In the genomic region with DNA sequence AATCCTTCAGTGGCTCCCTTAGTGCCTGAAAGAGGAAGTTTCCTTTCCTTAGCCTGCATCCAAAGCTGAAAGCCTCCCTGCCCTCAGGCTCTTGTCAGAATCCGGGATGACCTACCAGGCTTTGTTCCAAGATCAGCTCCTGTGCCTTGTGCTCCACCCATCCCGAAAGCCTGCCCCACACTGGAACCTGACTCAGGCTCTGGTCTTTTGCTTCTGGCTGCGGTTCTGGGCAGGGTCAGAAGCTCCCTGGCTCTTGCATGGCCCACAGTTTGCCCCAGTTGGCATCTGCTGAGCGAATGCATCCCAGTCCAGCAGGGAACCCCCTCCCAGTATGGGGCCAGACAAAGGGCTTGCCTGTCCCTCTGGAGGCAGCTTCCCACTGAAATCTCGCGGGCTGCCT, we compare ENCODE assay signal across 17 cellular contexts. TPM values are rescaled to one million over a fixed set of nuclear protein-coding genes. Genes with fewer than 3 reads are reported as not detected.
A peak's percentile ranks its signal among the peaks of the same experiment; 100 is the strongest.
DNase-seq lines count a peak whose midpoint lies in the region; ATAC-seq, FAIRE-seq and TF ChIP-seq lines count a peak whose summit lies in the region.
"Had no signal": no experiment of that assay in that cellular context is flagged by ENCODE, and none has a peak within 500 bp of the region (broad histone marks: within the 10 kb centered on the region; RNA-seq: fewer than 3 reads in every experiment).

No MANE protein-coding gene starts in this region.

- POLR2A ChIA-PET in BJ (lab: Charles Lee), result no interaction called here

- peak; percentile 96 for FAIRE-seq in keratinocyte (lab: Jason Lieb, UNC)
- FAIRE-seq: frontal cortex, G401.6 had no signal

- no peak for ATAC-seq in activated naive CD4-positive, alpha-beta T cell treated with anti-CD3 and anti-CD28 coated beads, Interleukin-2, amount 50 U/mL, for 72 hours
- no peak for ATAC-seq in GM21367 (IDR thresholded peaks at IDR 0.05; ENCODE audit: unreplicated experiment)
- ATAC-seq: activated CD8-positive, alpha-beta T cell treated with anti-CD3 and anti-CD28 coated beads for 36 hours; psoas muscle had no signal

- H3K4me3 ChIP-seq in BJ (ENCODE audit: low read depth, low read length) (no peak overlapping the region), HAP-1 (no peak overlapping the region), adipocyte (ENCODE audit: low read length) (no peak overlapping the region), keratinocyte (ENCODE audit: control insufficient read depth in 2 of 3, extremely low read depth in 1 of 3, insufficient read depth in 2 of 3, low read depth in 1 of 3, low read length in 3 of 3) (no peak overlapping the region)
- H3K4me3 ChIP-seq: BLaER1, psoas muscle had no signal

- H3K9me1 ChIP-seq in keratinocyte (ENCODE audit: control insufficient read depth, extremely low read depth, insufficient read depth, low read length), result peaks cover 3% of the 10 kb centered on the region

- H3K4me2 ChIP-seq in keratinocyte (ENCODE audit: control insufficient read depth, extremely low read depth, insufficient read depth, low read depth, low read length), result peak overlapping the region; percentile 38
- H3K4me2 ChIP-seq: BLaER1 had no signal

- DNase-seq in BJ (ENCODE audit: low read depth) (peak; percentile 18), HAP-1 (ENCODE audit: low spot score in 2 of 2) (peak; percentile 30 to 51), adipocyte (ENCODE audit: low read depth) (peak; percentile 51), keratinocyte (ENCODE audit: low read depth, low spot score) (no peak), NCI-H82 treated with DMSO at 0.1 percent for 48 hours (lab: John Stamatoyannopoulos, UW; ENCODE audit: unreplicated experiment) (no peak), COR-L47 (lab: John Stamatoyannopoulos, UW) (no peak)
- DNase-seq in activated naive CD4-positive, alpha-beta T cell treated with anti-CD3 and anti-CD28 coated beads, Interleukin-2, amount 50 U/mL, for 72 hours (ENCODE audit: low spot score in 2 of 2), result no peak
- DNase-seq: activated CD8-positive, alpha-beta T cell treated with anti-CD3 and anti-CD28 coated beads for 36 hours; immature natural killer cell; KG1; NCI-H1694 treated with DMSO at 0.1 percent for 48 hours; psoas muscle; SHP77 had no signal

- in situ Hi-C loops in HAP-1 (cut with MboI; ENCODE audit: low sequenced_read_pairs), result no loop called here

- H3K36me3 ChIP-seq in BJ (ENCODE audit: control insufficient read depth, insufficient read depth, low read length) (no peaks in the 10 kb centered on the region), HAP-1 (replicated peaks) (no peaks in the 10 kb centered on the region), adipocyte (ENCODE audit: control insufficient read depth, insufficient read depth, low read length, severe bottlenecking) (no peaks in the 10 kb centered on the region), keratinocyte (ENCODE audit: control insufficient read depth in 2 of 2, extremely low read depth in 1 of 2, insufficient read depth in 2 of 2, low read length in 2 of 2) (no peaks in the 10 kb centered on the region)
- H3K36me3 ChIP-seq: BLaER1 had no signal

- no peak overlapping the region for H2AFZ ChIP-seq in keratinocyte (ENCODE audit: control insufficient read depth, low read length)

- H3K9me3 Mint-ChIP-seq in activated naive CD4-positive, alpha-beta T cell treated with anti-CD3 and anti-CD28 coated beads, Interleukin-2, amount 50 U/mL, for 72 hours, result no peaks in the 10 kb centered on the region
- H3K9me3 Mint-ChIP-seq: activated CD8-positive, alpha-beta T cell treated with anti-CD3 and anti-CD28 coated beads for 36 hours; immature natural killer cell had no signal

- H3K9me3 ChIP-seq in HAP-1 (no peaks in the 10 kb centered on the region), adipocyte (ENCODE audit: control insufficient read depth, low read length) (no peaks in the 10 kb centered on the region), keratinocyte (ENCODE audit: control insufficient read depth, low read depth, low read length) (no peaks in the 10 kb centered on the region)
- H3K9me3 ChIP-seq: BLaER1, psoas muscle had no signal

- H3K27me3 ChIP-seq in BJ (ENCODE audit: control insufficient read depth, insufficient read depth, low read length) (no peaks in the 10 kb centered on the region), HAP-1 (ENCODE audit: low read depth) (no peaks in the 10 kb centered on the region), adipocyte (replicated peaks; ENCODE audit: control insufficient read depth, insufficient read depth, low read length) (no peaks in the 10 kb centered on the region), keratinocyte (ENCODE audit: control insufficient read depth, extremely low read depth, insufficient read depth, low read length) (no peaks in the 10 kb centered on the region)
- H3K27me3 ChIP-seq: BLaER1 had no signal

- TF ChIP-seq CTCF in BJ (IDR thresholded peaks at IDR 0.05; ENCODE audit: insufficient read depth, low read depth, low read length), result no peak
- TF ChIP-seq CTCF in keratinocyte (optimal IDR thresholded peaks at IDR 0.05 in 1 of 3, IDR thresholded peaks at IDR 0.05 in 1 of 3, conservative IDR thresholded peaks at IDR 0.05 in 1 of 3; ENCODE audit: extremely low read depth in 1 of 3, insufficient read depth in 2 of 3, low read length in 3 of 3), result no peak

- H4K20me1 ChIP-seq in keratinocyte (ENCODE audit: control insufficient read depth, extremely low read depth, insufficient read depth, low read length), result no peaks in the 10 kb centered on the region
- H4K20me1 ChIP-seq: BLaER1 had no signal

- H3K4me1 ChIP-seq in HAP-1, result no peaks in the 10 kb centered on the region
- peaks cover 10% of the 10 kb centered on the region for H3K4me1 ChIP-seq in adipocyte (ENCODE audit: control insufficient read depth, insufficient read depth, low read length)
- H3K4me1 ChIP-seq in keratinocyte (ENCODE audit: control insufficient read depth, extremely low read depth, insufficient read depth, low read length), result peaks cover 28% of the 10 kb centered on the region
- H3K4me1 ChIP-seq: BLaER1, psoas muscle had no signal

- H3K79me2 ChIP-seq in keratinocyte (ENCODE audit: control insufficient read depth, insufficient read depth, low read length), result no peaks in the 10 kb centered on the region

- dilution Hi-C loops in keratinocyte (cut with MboI; ENCODE audit: extremely low pct_ligation_motif_present, low sequenced_read_pairs), result no loop called here

- no peaks in the 10 kb centered on the region for H3K36me3 Mint-ChIP-seq in activated naive CD4-positive, alpha-beta T cell treated with anti-CD3 and anti-CD28 coated beads, Interleukin-2, amount 50 U/mL, for 72 hours
- H3K36me3 Mint-ChIP-seq: immature natural killer cell had no signal

- CTCF ChIA-PET in BJ (lab: Yijun Ruan, JAX), result interaction anchor here (1.0 to 2.0 kb wide), 4 partner anchors 16 to 331 kb away, joined by 4 to 5 read pairs (median 4); no protein-coding TSS in a partner anchor

- no peak overlapping the region for H3K27ac ChIP-seq in keratinocyte (ENCODE audit: control insufficient read depth, insufficient read depth, low read length)
- H3K27ac ChIP-seq: BLaER1, psoas muscle had no signal

- H3K9ac ChIP-seq in adipocyte (ENCODE audit: low read length), result no peak overlapping the region
- no peak overlapping the region for H3K9ac ChIP-seq in keratinocyte (ENCODE audit: control insufficient read depth, extremely low read depth, insufficient read depth, low read length)
- H3K9ac ChIP-seq: BLaER1 had no signal

- no peak overlapping the region for H3K27ac Mint-ChIP-seq in activated naive CD4-positive, alpha-beta T cell treated with anti-CD3 and anti-CD28 coated beads, Interleukin-2, amount 50 U/mL, for 72 hours
- H3K27ac Mint-ChIP-seq: activated CD8-positive, alpha-beta T cell treated with anti-CD3 and anti-CD28 coated beads for 36 hours; immature natural killer cell had no signal

RNA-seq across cellular contexts. Expression of gene KIF23, which starts 25.9 kb away (rescaled TPM):
- 33.9 and 35.2 TPM in 2 replicates for polyA plus RNA-seq in BJ (2011; rRNA removed)
- 32.5 and 41.7 TPM in 2 replicates for polyA minus RNA-seq in BJ (2011; rRNA and poly(A)+ RNA removed)
- polyA plus RNA-seq in keratinocyte, result 8.3 to 28.8 TPM (median 28.2 TPM) in 3 replicates
- polyA plus RNA-seq in keratinocyte (2011; ENCODE audit: low read depth), result 4.1 TPM
- polyA plus RNA-seq in keratinocyte (2011; cell fraction: cytosol; rRNA removed), result 8.5 and 9.4 TPM in 2 replicates
- polyA plus RNA-seq in keratinocyte (2011; cell fraction: nucleus; rRNA removed), result 19.7 and 27.7 TPM in 2 replicates
- polyA plus RNA-seq in keratinocyte (2012; ENCODE audit: low replicate concordance), result 1.4 and 20.5 TPM in 2 replicates
- 3.5 to 29.8 TPM (median 12.2 TPM) in 3 replicates for polyA minus RNA-seq in keratinocyte
- polyA minus RNA-seq in keratinocyte (2011; cell fraction: cytosol; rRNA and poly(A)+ RNA removed), result 4.8 TPM
- polyA minus RNA-seq in keratinocyte (2011; cell fraction: nucleus; rRNA and poly(A)+ RNA removed), result 5.2 and 13.7 TPM in 2 replicates
- total RNA-seq in activated naive CD4-positive, alpha-beta T cell treated with anti-CD3 and anti-CD28 coated beads, Interleukin-2, amount 50 U/mL, for 72 hours, result 100 to 1,000 TPM in 1 of 2 donors, 10 to 100 TPM in 1; 45.0 to 120 TPM

Comparison
In these comparisons a context has a peak if more than half of its experiments do, and no peak if none do; other contexts are left out.
1. DNase-seq: peak in BJ (single experiment), HAP-1 (2 of 2) and adipocyte (single experiment); none in keratinocyte (single experiment), NCI-H82 treated with DMSO at 0.1 percent for 48 hours (single experiment), COR-L47 (single experiment) and activated naive CD4-positive, alpha-beta T cell treated with anti-CD3 and anti-CD28 coated beads, Interleukin-2, amount 50 U/mL, for 72 hours (0 of 2).